Comparison of ENCODE assay signal across 9 cellular contexts in genomic region chr22:37660709-37661045, GRCh38. TPM values are rescaled to one million over a fixed set of nuclear protein-coding genes. Genes with fewer than 3 reads are reported as not detected.
DNase-seq lines count a peak whose midpoint lies in the region; ATAC-seq and TF ChIP-seq lines count a peak whose summit lies in the region.
"Had no signal": no experiment of that assay in that cellular context is flagged by ENCODE, and none has a peak within 500 bp of the region (broad histone marks: within the 10 kb centered on the region; RNA-seq: fewer than 3 reads in every experiment).

No MANE protein-coding gene starts in this region.

- POLR2A ChIA-PET in WTC11 (lab: Charles Lee): no interaction called here

- TF ChIP-seq CTCF in WTC11 (IDR thresholded peaks at IDR 0.05): no peak
- no peak for TF ChIP-seq CTCF in upper lobe of left lung (IDR thresholded peaks at IDR 0.05)

- 83% methylated on average over 2 of the region's 2 CpGs; no CpG with 5 or more reads in 1 of the 2 donors for WGBS in upper lobe of left lung, 2 donors

- H3K9me3 Mint-ChIP-seq in activated T-cell treated with anti-CD3 and anti-CD28 coated beads, Interleukin-2, amount 50 U/mL, for 4 hours: no peaks in the 10 kb centered on the region
- H3K9me3 Mint-ChIP-seq in WTC11: no peaks in the 10 kb centered on the region

- ATAC-seq in activated T-cell treated with anti-CD3 and anti-CD28 coated beads, Interleukin-2, amount 50 U/mL, for 4 hours: no peak
- ATAC-seq in WTC11: no peak
- no peak for ATAC-seq in HG03025 (IDR thresholded peaks at IDR 0.05; ENCODE audit: low FRiP score, unreplicated experiment)
- no peak for ATAC-seq in upper lobe of left lung (ENCODE audit: low FRiP score in 2 of 2)

- peak overlapping the region; percentile 84 for H3K4me3 Mint-ChIP-seq in activated T-cell treated with anti-CD3 and anti-CD28 coated beads, Interleukin-2, amount 50 U/mL, for 4 hours
- peak overlapping the region; percentile 77; the same call in 1 of the 2 replicates for H3K4me3 Mint-ChIP-seq in WTC11

- H3K4me3 ChIP-seq in iPS-15b (ENCODE audit: low read depth, low read length): peak overlapping the region; percentile 8
- peak overlapping the region; percentile 18 to 83 for H3K4me3 ChIP-seq in stomach smooth muscle (ENCODE audit: low read length in 2 of 2)
- H3K4me3 ChIP-seq in upper lobe of left lung: no peak overlapping the region

- H3K4me1 ChIP-seq in iPS-15b (ENCODE audit: control insufficient read depth, insufficient read depth, low read length) (peaks cover 2% of the 10 kb centered on the region), stomach smooth muscle (ENCODE audit: control insufficient read depth, insufficient read depth, low read length) (peaks cover 51% of the 10 kb centered on the region), upper lobe of left lung (peaks cover 30 to 44% (median 33%) of the 10 kb centered on the region in 4 donors)

- no peak for DNase-seq in activated T-cell treated with anti-CD3 and anti-CD28 coated beads, Interleukin-2, amount 50 U/mL, for 4 hours
- DNase-seq in activated T-cell treated with anti-CD3 and anti-CD28 coated beads for 4 hours: no peak
- DNase-seq in WTC11 (ENCODE audit: low spot score): no peak
- DNase-seq in ureter (ENCODE audit: low spot score): no peak
- no peak for DNase-seq in upper lobe of left lung
- DNase-seq: central memory CD4-positive, alpha-beta T cell had no signal

- H3K4me1 Mint-ChIP-seq in activated T-cell treated with anti-CD3 and anti-CD28 coated beads, Interleukin-2, amount 50 U/mL, for 4 hours (ENCODE audit: low read depth): peaks cover 34% of the 10 kb centered on the region
- peaks cover 29% of the 10 kb centered on the region for H3K4me1 Mint-ChIP-seq in WTC11

- H3K9me3 ChIP-seq in iPS-15b (ENCODE audit: control insufficient read depth, insufficient read depth, low read length) (no peaks in the 10 kb centered on the region), stomach smooth muscle (ENCODE audit: control insufficient read depth in 2 of 2, low read length in 2 of 2) (no peaks in the 10 kb centered on the region), upper lobe of left lung (no peaks in the 10 kb centered on the region)

- H3K27ac Mint-ChIP-seq in WTC11: no peak overlapping the region

- H3K9ac ChIP-seq in iPS-15b (ENCODE audit: low read depth, low read length): no peak overlapping the region
- peak overlapping the region; percentile 51 to 64 for H3K9ac ChIP-seq in stomach smooth muscle (ENCODE audit: low read length in 2 of 2)

- H3K27me3 Mint-ChIP-seq in activated T-cell treated with anti-CD3 and anti-CD28 coated beads, Interleukin-2, amount 50 U/mL, for 4 hours (ENCODE audit: low read depth): no peaks in the 10 kb centered on the region
- H3K27me3 Mint-ChIP-seq in WTC11 (ENCODE audit: low read depth): no peaks in the 10 kb centered on the region

- no peak for TF ChIP-seq EP300 in upper lobe of left lung (IDR thresholded peaks at IDR 0.05)

- H3K27ac ChIP-seq in stomach smooth muscle (ENCODE audit: low read length): peak overlapping the region; percentile 80
- peak overlapping the region in 2 of 4 donors; percentile 4 to 61 for H3K27ac ChIP-seq in upper lobe of left lung

- H3K27me3 ChIP-seq in iPS-15b (ENCODE audit: control insufficient read depth, insufficient read depth, low read length) (no peaks in the 10 kb centered on the region), stomach smooth muscle (ENCODE audit: control insufficient read depth in 1 of 2, insufficient read depth in 2 of 2, low read length in 2 of 2) (no peaks in the 10 kb centered on the region), upper lobe of left lung (no peaks in the 10 kb centered on the region)

- H3K36me3 Mint-ChIP-seq in activated T-cell treated with anti-CD3 and anti-CD28 coated beads, Interleukin-2, amount 50 U/mL, for 4 hours (ENCODE audit: insufficient read depth): no peaks in the 10 kb centered on the region
- H3K36me3 Mint-ChIP-seq in WTC11: peaks cover 6% of the 10 kb centered on the region; the same call in 1 of the 2 replicates

- CTCF ChIA-PET in WTC11 (lab: Charles Lee): interaction anchor here (0.7 to 12.1 kb wide), 7 partner anchors 12 to 52 kb away, joined by 3 to 161 read pairs (median 4); partner anchors contain the start of genes GGA1, SH3BP1 and TRIOBP

- TF ChIP-seq POLR2A in upper lobe of left lung (IDR thresholded peaks at IDR 0.05): no peak

- H3K36me3 ChIP-seq in iPS-15b (ENCODE audit: control insufficient read depth, insufficient read depth, low read length): peaks cover 8% of the 10 kb centered on the region
- peaks cover under 1 to 4% of the 10 kb centered on the region in 2 donors for H3K36me3 ChIP-seq in stomach smooth muscle (ENCODE audit: control insufficient read depth in 2 of 2, insufficient read depth in 2 of 2, low read length in 2 of 2)
- H3K36me3 ChIP-seq in upper lobe of left lung: peaks cover 0 to 5% (median 1%) of the 10 kb centered on the region in 4 donors

TF ChIP-seq in WTC11, 78 proteins besides CTCF, POLR2A, EP300 and RAD21 (continues in another document):
- TF ChIP-seq CREM (CRISPR knock-in tag; IDR thresholded peaks at IDR 0.05) (no peak), CDX4 (CRISPR knock-in tag; IDR thresholded peaks at IDR 0.05; ENCODE audit: borderline replicate concordance) (no peak), ZMAT4 (CRISPR knock-in tag; IDR thresholded peaks at IDR 0.05) (no peak), ELF4 (CRISPR knock-in tag; IDR thresholded peaks at IDR 0.05; ENCODE audit: low read depth) (no peak), CBFB (CRISPR knock-in tag; IDR thresholded peaks at IDR 0.05; ENCODE audit: low read depth) (no peak), ATF3 (CRISPR knock-in tag; conservative IDR thresholded peaks at IDR 0.05) (no peak), ZBTB21 (CRISPR knock-in tag; IDR thresholded peaks at IDR 0.05; ENCODE audit: borderline replicate concordance) (no peak)
- TF ChIP-seq, protein P1, sequence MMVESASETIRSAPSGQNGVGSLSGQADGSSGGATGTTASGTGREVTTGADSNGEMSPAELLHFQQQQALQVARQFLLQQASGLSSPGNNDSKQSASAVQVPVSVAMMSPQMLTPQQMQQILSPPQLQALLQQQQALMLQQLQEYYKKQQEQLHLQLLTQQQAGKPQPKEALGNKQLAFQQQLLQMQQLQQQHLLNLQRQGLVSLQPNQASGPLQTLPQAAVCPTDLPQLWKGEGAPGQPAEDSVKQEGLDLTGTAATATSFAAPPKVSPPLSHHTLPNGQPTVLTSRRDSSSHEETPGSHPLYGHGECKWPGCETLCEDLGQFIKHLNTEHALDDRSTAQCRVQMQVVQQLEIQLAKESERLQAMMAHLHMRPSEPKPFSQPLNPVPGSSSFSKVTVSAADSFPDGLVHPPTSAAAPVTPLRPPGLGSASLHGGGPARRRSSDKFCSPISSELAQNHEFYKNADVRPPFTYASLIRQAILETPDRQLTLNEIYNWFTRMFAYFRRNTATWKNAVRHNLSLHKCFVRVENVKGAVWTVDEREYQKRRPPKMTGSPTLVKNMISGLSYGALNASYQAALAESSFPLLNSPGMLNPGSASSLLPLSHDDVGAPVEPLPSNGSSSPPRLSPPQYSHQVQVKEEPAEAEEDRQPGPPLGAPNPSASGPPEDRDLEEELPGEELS (CRISPR knock-in tag; IDR thresholded peaks at IDR 0.05): no peak

RNA-seq across cellular contexts. Expression of gene PDXP, which starts 2.2 kb away (rescaled TPM):
- 10 to 100 TPM; 39.0 to 50.2 (median 43.7) TPM for total RNA-seq in activated T-cell treated with anti-CD3 and anti-CD28 coated beads, Interleukin-2, amount 50 U/mL, for 4 hours
- 36.1 to 42.5 TPM (median 42.3 TPM) in 3 replicates for total RNA-seq in WTC11 (2021)
- total RNA-seq in ureter: 5.2 TPM
- 10 to 100 TPM in 1 of 6 donors, 1 to 10 TPM in 5; 2.1 to 11.1 (median 8.7) TPM for total RNA-seq in upper lobe of left lung

RNA-seq across cellular contexts. Expression of gene LGALS1, which starts 14.8 kb away (rescaled TPM):
- total RNA-seq in activated T-cell treated with anti-CD3 and anti-CD28 coated beads, Interleukin-2, amount 50 U/mL, for 4 hours: 10 to 100 TPM; 23.5 to 39.5 (median 24.9) TPM
- total RNA-seq in WTC11 (2021) (17.3 to 23.5 TPM (median 19.2 TPM) in 3 replicates), ureter (396 TPM), upper lobe of left lung (100 to 1,000 TPM; 125 to 750 (median 400) TPM)

RNA-seq across cellular contexts. Expression of gene SH3BP1, which starts 21.2 kb away (rescaled TPM):
- total RNA-seq in activated T-cell treated with anti-CD3 and anti-CD28 coated beads, Interleukin-2, amount 50 U/mL, for 4 hours: 10 to 100 TPM; 51.1 to 54.3 (median 52.5) TPM
- total RNA-seq in WTC11 (2021) (35.4 to 39.4 TPM (median 36.6 TPM) in 3 replicates), ureter (56.2 TPM), upper lobe of left lung (10 to 100 TPM; 11.4 to 58.7 (median 31.1) TPM)

RNA-seq across cellular contexts. Expression of gene NOL12, which starts 25.5 kb away (rescaled TPM):
- 10 to 100 TPM; 58.7 to 66.4 (median 65.2) TPM for total RNA-seq in activated T-cell treated with anti-CD3 and anti-CD28 coated beads, Interleukin-2, amount 50 U/mL, for 4 hours
- total RNA-seq in WTC11 (2021): 20.3 to 24.9 TPM (median 22.0 TPM) in 3 replicates
- total RNA-seq in ureter: 36.8 TPM
- 10 to 100 TPM; 23.5 to 89.1 (median 26.7) TPM for total RNA-seq in upper lobe of left lung

RNA-seq across cellular contexts. Expression of gene TRIOBP, which starts 36.2 kb away (rescaled TPM):
- 10 to 100 TPM; 14.9 to 19.0 (median 17.2) TPM for total RNA-seq in activated T-cell treated with anti-CD3 and anti-CD28 coated beads, Interleukin-2, amount 50 U/mL, for 4 hours
- 54.0 to 58.9 TPM (median 56.8 TPM) in 3 replicates for total RNA-seq in WTC11 (2021)
- 108 TPM for total RNA-seq in ureter
- total RNA-seq in upper lobe of left lung: 100 to 1,000 TPM in 4 of 6 donors, 10 to 100 TPM in 2; 76.5 to 151 (median 113) TPM

Comparison
In these comparisons a context has a peak if more than half of its experiments do, and no peak if none do; other contexts are left out.
1. H3K4me3 ChIP-seq: peak in iPS-15b (single experiment) and stomach smooth muscle (2 of 2); none in upper lobe of left lung (0 of 4).